In genomic region chr16:88479795-88480760, GRCh38 we compare ENCODE assay signal across 9 cellular contexts. TPM values are rescaled to one million over a fixed set of nuclear protein-coding genes. Genes with fewer than 3 reads are reported as not detected.
A peak's percentile ranks its signal among the peaks of the same experiment; 100 is the strongest.
DNase-seq lines count a peak whose midpoint lies in the region; ATAC-seq and TF ChIP-seq lines count a peak whose summit lies in the region.
"Had no signal": no experiment of that assay in that cellular context is flagged by ENCODE, and none has a peak within 500 bp of the region (broad histone marks: within the 10 kb centered on the region; RNA-seq: fewer than 3 reads in every experiment).

No MANE protein-coding gene starts in this region.

- peaks cover 62% of the 10 kb centered on the region for H3K36me3 Mint-ChIP-seq in effector memory CD8-positive, alpha-beta T cell (ENCODE audit: insufficient read depth)
- H3K36me3 Mint-ChIP-seq in chondrocyte (ENCODE audit: low read depth) (no peaks in the 10 kb centered on the region), HFFc6 (ENCODE audit: low read depth) (no peaks in the 10 kb centered on the region)

- ATAC-seq in effector memory CD8-positive, alpha-beta T cell (replicated peaks) = peak; percentile 70

- H3K4me1 Mint-ChIP-seq in effector memory CD8-positive, alpha-beta T cell (ENCODE audit: low read depth in 2 of 2) = peaks cover 46 to 47% of the 10 kb centered on the region in 2 donors
- H3K4me1 Mint-ChIP-seq in chondrocyte (ENCODE audit: low read depth) (peaks cover 7% of the 10 kb centered on the region), HFFc6 (ENCODE audit: low read depth) (no peaks in the 10 kb centered on the region)

- H3K27ac Mint-ChIP-seq in effector memory CD8-positive, alpha-beta T cell = peak overlapping the region; percentile 73 to 86
- H3K27ac Mint-ChIP-seq in chondrocyte (ENCODE audit: unreplicated experiment) = no peak overlapping the region
- H3K27ac Mint-ChIP-seq in HFFc6 = no peak overlapping the region

- H3K27ac ChIP-seq in thymus (ENCODE audit: low read depth) = no peak overlapping the region

- no peaks in the 10 kb centered on the region for H3K27me3 Mint-ChIP-seq in effector memory CD8-positive, alpha-beta T cell
- no peaks in the 10 kb centered on the region for H3K27me3 Mint-ChIP-seq in chondrocyte (ENCODE audit: low read depth)
- no peaks in the 10 kb centered on the region for H3K27me3 Mint-ChIP-seq in HFFc6 (ENCODE audit: insufficient read depth)

- no peak for TF ChIP-seq CTCF in chondrocyte (IDR thresholded peaks at IDR 0.05)
- TF ChIP-seq CTCF in HFFc6 (IDR thresholded peaks at IDR 0.05) = no peak

- peaks cover 16% of the 10 kb centered on the region for H3K36me3 ChIP-seq in thymus (ENCODE audit: control insufficient read depth, insufficient read depth)

- 21% methylated on average over 28 of the region's 28 CpGs for WGBS in thymus

- peaks cover 55% of the 10 kb centered on the region for H3K4me1 ChIP-seq in thymus (ENCODE audit: control insufficient read depth, insufficient read depth, low read length)

- H3K27me3 ChIP-seq in thymus (ENCODE audit: control insufficient read depth, insufficient read depth) = no peaks in the 10 kb centered on the region

- peak overlapping the region; percentile 0 for H3K4me3 ChIP-seq in thymus (ENCODE audit: low read length)

- peaks cover 1% of the 10 kb centered on the region for H3K9me3 ChIP-seq in thymus (ENCODE audit: control insufficient read depth)

- H3K4me3 Mint-ChIP-seq in effector memory CD8-positive, alpha-beta T cell = peak overlapping the region; percentile 74 to 75
- H3K4me3 Mint-ChIP-seq in chondrocyte (ENCODE audit: unreplicated experiment) (no peak overlapping the region), HFFc6 (no peak overlapping the region)

- H3K9me3 Mint-ChIP-seq in effector memory CD8-positive, alpha-beta T cell = no peaks in the 10 kb centered on the region
- no peaks in the 10 kb centered on the region for H3K9me3 Mint-ChIP-seq in chondrocyte (ENCODE audit: low read depth)
- H3K9me3 Mint-ChIP-seq in HFFc6 = no peaks in the 10 kb centered on the region

- peak; percentile 25 to 28 for DNase-seq in stimulated activated CD4-positive, alpha-beta T cell treated with anti-CD3 and anti-CD28 coated beads, Interleukin-1b, Interleukin-23, amount 100 ng/mL, for 4 hours (ENCODE audit: low read depth in 2 of 2)
- DNase-seq in stimulated activated CD4-positive, alpha-beta T cell treated with anti-CD3 and anti-CD28 coated beads, Interleukin-1b, Interleukin-23, amount 100 ng/mL, for 48 hours = no peak
- DNase-seq in MV-4-11 (lab: John Stamatoyannopoulos, UW) (peak; percentile 53), chondrocyte (ENCODE audit: low spot score) (no peak), HFFc6 (no peak), NCI-H774 (lab: John Stamatoyannopoulos, UW) (no peak)
- DNase-seq in effector memory CD8-positive, alpha-beta T cell = peak; percentile 38 to 49 (median 40)
- DNase-seq: anterior cingulate cortex had no signal

RNA-seq across cellular contexts. Expression of gene ZFPM1, which starts 27.0 kb away (rescaled TPM):
- polyA plus RNA-seq in thymus = 4.2 TPM
- 4.4 to 7.6 TPM (median 7.0 TPM) in 3 replicates for total RNA-seq in chondrocyte
- 1 to 10 TPM; 4.5 to 6.4 (median 5.1) TPM for total RNA-seq in HFFc6 (2021; fragmentation: NEBNext Ultra II Directional; extraction: Animal tissue kit (Norgen Biotek cat#: 25700))

Comparison
In these comparisons a context has a peak if more than half of its experiments do, and no peak if none do; other contexts are left out.
1. DNase-seq: peak in stimulated activated CD4-positive, alpha-beta T cell treated with anti-CD3 and anti-CD28 coated beads, Interleukin-1b, Interleukin-23, amount 100 ng/mL, for 4 hours (2 of 2), MV-4-11 (single experiment) and effector memory CD8-positive, alpha-beta T cell (3 of 3); none in stimulated activated CD4-positive, alpha-beta T cell treated with anti-CD3 and anti-CD28 coated beads, Interleukin-1b, Interleukin-23, amount 100 ng/mL, for 48 hours (single experiment), chondrocyte (single experiment), HFFc6 (single experiment) and NCI-H774 (single experiment).
2. H3K27ac Mint-ChIP-seq: peak in effector memory CD8-positive, alpha-beta T cell (2 of 2); none in chondrocyte (single experiment) and HFFc6 (single experiment).
3. H3K4me3 Mint-ChIP-seq: peak in effector memory CD8-positive, alpha-beta T cell (2 of 2); none in chondrocyte (single experiment) and HFFc6 (single experiment).